ENCODE assay signal across 1 cellular context in genomic region chr15:80436511-80437307, GRCh38.
TF ChIP-seq lines count a peak whose summit lies in the region.

No MANE protein-coding gene starts in this region.

TF ChIP-seq in GM23338, 12 proteins besides CTCF, POLR2A, EP300 and RAD21 (continued from another document):
- no peak for TF ChIP-seq ZNF462 (CRISPR knock-in tag; IDR thresholded peaks at IDR 0.05)
